Comparison of ENCODE assay signal across 25 cellular contexts in genomic region chr11:116842909-116843308, GRCh38. TPM values are rescaled to one million over a fixed set of nuclear protein-coding genes. Genes with fewer than 3 reads are reported as not detected.
DNase-seq lines count a peak whose midpoint lies in the region; ATAC-seq, FAIRE-seq and TF ChIP-seq lines count a peak whose summit lies in the region.
"Had no signal": no experiment of that assay in that cellular context is flagged by ENCODE, and none has a peak within 500 bp of the region (broad histone marks: within the 10 kb centered on the region; RNA-seq: fewer than 3 reads in every experiment).

No MANE protein-coding gene starts in this region.

- H3K79me2 ChIP-seq in K562 (ENCODE audit: control insufficient read depth, insufficient read depth, low read length), result no peaks in the 10 kb centered on the region

- BruUV-seq in K562 (replicated peaks; lab: Mats Ljungman, UMichigan), result no TSS peak

- no peak overlapping the region for H3K4me3 ChIP-seq in K562
- H3K4me3 ChIP-seq: ascending aorta, esophagus squamous epithelium, tibial nerve had no signal

- H3K4me1 ChIP-seq in K562 (replicated peaks in 1 of 2; ENCODE audit: control insufficient read depth in 2 of 2, insufficient read depth in 2 of 2, low read length in 2 of 2), result peaks cover 7 to 13% of the 10 kb centered on the region in 2 experiments; a peak in 3 of 5 replicates
- H3K4me1 ChIP-seq: ascending aorta, esophagus squamous epithelium had no signal

- H3K27me3 ChIP-seq in K562 (ENCODE audit: control insufficient read depth in 2 of 2, insufficient read depth in 2 of 2, low read length in 2 of 2), result no peaks in the 10 kb centered on the region; a peak in 1 of 5 replicates
- H3K27me3 ChIP-seq: ascending aorta, esophagus squamous epithelium, neutrophil, tibial nerve had no signal

- WGBS in K562 (ENCODE audit: insufficient coverage, low coverage, missing lambda C conversion rate), result 57% methylated on average over 4 of the region's 4 CpGs

- POLR2A ChIA-PET in K562 (lab: Yijun Ruan, JAX), result interaction anchor here (0.5 to 1.0 kb wide), 4 partner anchors 8 to 356 kb away, joined by 3 to 5 read pairs (median 4); no protein-coding TSS in a partner anchor

- ATAC-seq in K562, result no peak
- peak; percentile 4 for ATAC-seq in left lobe of liver
- no peak for ATAC-seq in stimulated activated effector memory CD8-positive, alpha-beta T cell treated with anti-CD3 and anti-CD28 coated beads, Interleukin-12 subunit alpha, Interleukin-12 subunit beta, amount 100 ng/mL, for 72 hours

- intact Hi-C loops in K562 (cut with micrococcal nuclease), result no loop called here

- H3K9ac ChIP-seq in K562 (ENCODE audit: insufficient read depth in 1 of 2, low read depth in 2 of 2, low read length in 2 of 2), result no peak overlapping the region

- TF ChIP-seq EP300 in K562 (IDR thresholded peaks at IDR 0.05; ENCODE audit: low read length), result no peak

- no peak for TF ChIP-seq RAD21 in K562 (CRISPR knock-in tag; conservative IDR thresholded peaks at IDR 0.05 in 1 of 2, IDR thresholded peaks at IDR 0.05 in 1 of 2)

- no peaks in the 10 kb centered on the region for H4K20me1 ChIP-seq in K562 (replicated peaks; ENCODE audit: control insufficient read depth, insufficient read depth, low read length)

- no peaks in the 10 kb centered on the region for H3K9me1 ChIP-seq in K562 (ENCODE audit: control insufficient read depth, insufficient read depth, low read length)

- TF ChIP-seq POLR2A in K562 (conservative IDR thresholded peaks at IDR 0.05), result no peak

- in situ Hi-C loops in K562 (cut with MboI), result no loop called here

- no peak overlapping the region for H2AFZ ChIP-seq in K562 (ENCODE audit: low read depth, low read length)

- H3K9me3 ChIP-seq in K562 (replicated peaks; ENCODE audit: control insufficient read depth, insufficient read depth, low read depth, low read length), result no peaks in the 10 kb centered on the region
- H3K9me3 ChIP-seq: ascending aorta, esophagus squamous epithelium, neutrophil, tibial nerve had no signal

- H3K27ac ChIP-seq in K562 (ENCODE audit: extremely low read depth, low read depth, low read length), result no peak overlapping the region
- H3K27ac ChIP-seq: ascending aorta, esophagus squamous epithelium, neutrophil had no signal

- peaks cover 5% of the 10 kb centered on the region for H3K4me1 Mint-ChIP-seq in stimulated activated effector memory CD8-positive, alpha-beta T cell treated with anti-CD3 and anti-CD28 coated beads, Interleukin-12 subunit alpha, Interleukin-12 subunit beta, amount 100 ng/mL, for 72 hours

- H3K9me3 Mint-ChIP-seq in stimulated activated effector memory CD8-positive, alpha-beta T cell treated with anti-CD3 and anti-CD28 coated beads, Interleukin-12 subunit alpha, Interleukin-12 subunit beta, amount 100 ng/mL, for 72 hours, result no peaks in the 10 kb centered on the region

- no peak for DNase-seq in K562 (ENCODE audit: extremely low read depth in 1 of 4, low spot score in 3 of 4)
- DNase-seq in left lobe of liver (ENCODE audit: low spot score), result no peak
- no peak for DNase-seq in stimulated activated effector memory CD8-positive, alpha-beta T cell treated with anti-CD3 and anti-CD28 coated beads, Interleukin-12 subunit alpha, Interleukin-12 subunit beta, amount 100 ng/mL, for 72 hours (ENCODE audit: low spot score in 2 of 2)
- DNase-seq in NCI-H748 treated with DMSO at 0.1 percent for 48 hours (lab: John Stamatoyannopoulos, UW), result no peak
- no peak for DNase-seq in HuH-7.5 (ENCODE audit: low spot score)
- DNase-seq: activated CD4-positive, alpha-beta T cell treated with anti-CD3 and anti-CD28 coated beads for 48 hours; activated CD8-positive, alpha-beta memory T cell treated with anti-CD3 and anti-CD28 coated beads, Interleukin-2, amount 50 U/mL, for 4 hours; AML-193; DND-41; effector CD8-positive, alpha-beta T cell; esophagus squamous epithelium; left cardiac atrium; MM.1S; NCI-H1436 treated with DMSO at 0.1 percent for 48 hours; NCI-H2171 treated with DMSO at 0.1 percent for 48 hours; NCI-H69; OCI-M1; right cardiac atrium; SHP77 treated with DMSO at 0.1 percent for 48 hours; stimulated activated naive CD4-positive, alpha-beta T cell treated with Interleukin-2 at 50 U/mL for 16 hours had no signal

- H3K36me3 ChIP-seq in K562 (ENCODE audit: control insufficient read depth, insufficient read depth, low read length), result peaks cover 40% of the 10 kb centered on the region; the same call in 2 of the 3 replicates

- no peak overlapping the region for H3K4me3 Mint-ChIP-seq in stimulated activated effector memory CD8-positive, alpha-beta T cell treated with anti-CD3 and anti-CD28 coated beads, Interleukin-12 subunit alpha, Interleukin-12 subunit beta, amount 100 ng/mL, for 72 hours

- H3K36me3 Mint-ChIP-seq in stimulated activated effector memory CD8-positive, alpha-beta T cell treated with anti-CD3 and anti-CD28 coated beads, Interleukin-12 subunit alpha, Interleukin-12 subunit beta, amount 100 ng/mL, for 72 hours, result peaks cover 52% of the 10 kb centered on the region

- TF ChIP-seq CTCF in K562 (IDR thresholded peaks at IDR 0.05 in 2 of 3, conservative IDR thresholded peaks at IDR 0.05 in 1 of 3; ENCODE audit: insufficient read depth in 2 of 3, low read depth in 1 of 3, low read length in 3 of 3), result no peak

- no peak overlapping the region for H3K4me2 ChIP-seq in K562 (ENCODE audit: insufficient read depth, low read length)

- peak overlapping the region; percentile 29 for H3K27ac Mint-ChIP-seq in stimulated activated effector memory CD8-positive, alpha-beta T cell treated with anti-CD3 and anti-CD28 coated beads, Interleukin-12 subunit alpha, Interleukin-12 subunit beta, amount 100 ng/mL, for 72 hours

- CTCF ChIA-PET in K562 (lab: Yijun Ruan, JAX; ENCODE audit: low intra/inter-chr PET ratio), result no interaction called here

- FAIRE-seq in K562 (lab: Jason Lieb, UNC), result no peak
- FAIRE-seq: TTC549 had no signal

RNA-seq across cellular contexts. Expression of gene APOA1, which starts 5.5 kb away (rescaled TPM):
- not detected in 2 replicates for total RNA-seq in K562 (2011; cell fraction: chromatin; rRNA removed; ENCODE audit: low replicate concordance)
- not detected in 2 replicates for total RNA-seq in K562 (2011; cell fraction: nucleolus; rRNA removed)
- total RNA-seq in K562 (2011; cell fraction: nucleoplasm; rRNA removed), result not detected in 2 replicates
- total RNA-seq in K562 (2014; rRNA removed) (not detected in 2 replicates), K562 (2014; rRNA removed; fragmentation: Illumina TruSeq; extraction: Trizol) (not detected in 2 replicates), K562 (2015; rRNA removed; fragmentation: Illumina TruSeq; extraction: Trizol) (not detected in 2 replicates), K562 (2021) (1.8 TPM in 2 replicates), left lobe of liver (9,787 TPM)
- polyA plus RNA-seq in K562 (2011; rRNA removed) (not detected in 2 replicates), K562 (2014; fragmentation: Illumina TruSeq; extraction: Trizol) (not detected in 2 replicates), K562 (2014; fragmentation: Nextera tagmentation; extraction: Ambion mirVana) (not detected), K562 (2014; rRNA removed) (not detected in 2 replicates)
- 0.06 TPM in 1 of 2 replicates, not detected in the other for polyA plus RNA-seq in K562 (2011; cell fraction: cytosol; rRNA removed)
- polyA plus RNA-seq in K562 (2011; cell fraction: nucleus; rRNA removed), result 0.13 and 0.30 TPM in 2 replicates
- 0.14 TPM in 1 of 2 replicates, not detected in the other for polyA plus RNA-seq in K562 (2012)
- not detected in 2 replicates for polyA minus RNA-seq in K562 (2011; rRNA and poly(A)+ RNA removed)
- 7.8 TPM in 1 of 2 replicates, not detected in the other for polyA minus RNA-seq in K562 (2011; cell fraction: cytosol; rRNA and poly(A)+ RNA removed)
- not detected in 2 replicates for polyA minus RNA-seq in K562 (2011; cell fraction: nucleus; rRNA and poly(A)+ RNA removed)
- total RNA-seq: esophagus squamous epithelium, glomerular endothelial cell had no signal

RNA-seq across cellular contexts. Expression of gene APOC3, which starts 13.2 kb away (rescaled TPM):
- total RNA-seq in K562 (2011; cell fraction: chromatin; rRNA removed; ENCODE audit: low replicate concordance), result not detected in 2 replicates
- total RNA-seq in K562 (2011; cell fraction: nucleolus; rRNA removed), result not detected in 2 replicates
- not detected in 2 replicates for total RNA-seq in K562 (2011; cell fraction: nucleoplasm; rRNA removed)
- not detected in 2 replicates for total RNA-seq in K562 (2014; rRNA removed)
- not detected in 2 replicates for total RNA-seq in K562 (2014; rRNA removed; fragmentation: Illumina TruSeq; extraction: Trizol)
- not detected in 2 replicates for total RNA-seq in K562 (2015; rRNA removed; fragmentation: Illumina TruSeq; extraction: Trizol)
- total RNA-seq in K562 (2021), result 1.1 and 1.7 TPM in 2 replicates
- polyA plus RNA-seq in K562 (2011; rRNA removed), result not detected in 2 replicates
- not detected in 2 replicates for polyA plus RNA-seq in K562 (2011; cell fraction: cytosol; rRNA removed)
- polyA plus RNA-seq in K562 (2011; cell fraction: nucleus; rRNA removed), result not detected in 2 replicates
- not detected in 2 replicates for polyA plus RNA-seq in K562 (2012)
- not detected in 2 replicates for polyA plus RNA-seq in K562 (2014; fragmentation: Illumina TruSeq; extraction: Trizol)
- not detected for polyA plus RNA-seq in K562 (2014; fragmentation: Nextera tagmentation; extraction: Ambion mirVana)
- polyA plus RNA-seq in K562 (2014; rRNA removed), result not detected in 2 replicates
- polyA minus RNA-seq in K562 (2011; rRNA and poly(A)+ RNA removed), result not detected in 2 replicates
- not detected in 2 replicates for polyA minus RNA-seq in K562 (2011; cell fraction: cytosol; rRNA and poly(A)+ RNA removed)
- polyA minus RNA-seq in K562 (2011; cell fraction: nucleus; rRNA and poly(A)+ RNA removed), result not detected in 2 replicates
- total RNA-seq in left lobe of liver, result 11,492 TPM
- total RNA-seq: esophagus squamous epithelium, glomerular endothelial cell, left cardiac atrium, tibial nerve had no signal
- polyA plus RNA-seq: right cardiac atrium had no signal

RNA-seq across cellular contexts. Expression of gene APOA4, which starts 19.8 kb away (rescaled TPM):
- total RNA-seq in K562 (2011; cell fraction: chromatin; rRNA removed; ENCODE audit: low replicate concordance), result 0.32 TPM in 1 of 2 replicates, not detected in the other
- not detected in 2 replicates for total RNA-seq in K562 (2011; cell fraction: nucleolus; rRNA removed)
- not detected in 2 replicates for total RNA-seq in K562 (2011; cell fraction: nucleoplasm; rRNA removed)
- total RNA-seq in K562 (2014; rRNA removed) (not detected in 2 replicates), K562 (2014; rRNA removed; fragmentation: Illumina TruSeq; extraction: Trizol) (not detected in 2 replicates), K562 (2015; rRNA removed; fragmentation: Illumina TruSeq; extraction: Trizol) (not detected in 2 replicates), K562 (2021) (not detected in 2 replicates), left lobe of liver (102 TPM)
- polyA plus RNA-seq in K562 (2011; rRNA removed) (not detected in 2 replicates), K562 (2014; fragmentation: Illumina TruSeq; extraction: Trizol) (not detected in 2 replicates), K562 (2014; fragmentation: Nextera tagmentation; extraction: Ambion mirVana) (not detected), K562 (2014; rRNA removed) (0.07 and 0.11 TPM in 2 replicates)
- polyA plus RNA-seq in K562 (2011; cell fraction: cytosol; rRNA removed), result not detected in 2 replicates
- not detected in 2 replicates for polyA plus RNA-seq in K562 (2011; cell fraction: nucleus; rRNA removed)
- polyA plus RNA-seq in K562 (2012), result 0.10 TPM in 1 of 2 replicates, not detected in the other
- not detected in 2 replicates for polyA minus RNA-seq in K562 (2011; rRNA and poly(A)+ RNA removed)
- polyA minus RNA-seq in K562 (2011; cell fraction: cytosol; rRNA and poly(A)+ RNA removed), result not detected in 2 replicates
- polyA minus RNA-seq in K562 (2011; cell fraction: nucleus; rRNA and poly(A)+ RNA removed), result not detected in 2 replicates
- total RNA-seq: esophagus squamous epithelium, glomerular endothelial cell, left cardiac atrium, right cardiac atrium, tibial nerve had no signal

RNA-seq across cellular contexts. Expression of gene APOA5, which starts 51.2 kb away (rescaled TPM):
- total RNA-seq in K562 (2011; cell fraction: chromatin; rRNA removed; ENCODE audit: low replicate concordance), result not detected in 2 replicates
- total RNA-seq in K562 (2011; cell fraction: nucleolus; rRNA removed), result not detected in 2 replicates
- not detected in 2 replicates for total RNA-seq in K562 (2011; cell fraction: nucleoplasm; rRNA removed)
- total RNA-seq in K562 (2014; rRNA removed) (not detected in 2 replicates), K562 (2014; rRNA removed; fragmentation: Illumina TruSeq; extraction: Trizol) (not detected in 2 replicates), K562 (2015; rRNA removed; fragmentation: Illumina TruSeq; extraction: Trizol) (not detected in 2 replicates), K562 (2021) (0.67 TPM in 1 of 2 replicates, not detected in the other), left lobe of liver (757 TPM)
- polyA plus RNA-seq in K562 (2011; rRNA removed) (not detected in 2 replicates), K562 (2014; fragmentation: Illumina TruSeq; extraction: Trizol) (not detected in 2 replicates), K562 (2014; fragmentation: Nextera tagmentation; extraction: Ambion mirVana) (not detected), K562 (2014; rRNA removed) (not detected in 2 replicates)
- polyA plus RNA-seq in K562 (2011; cell fraction: cytosol; rRNA removed), result 0.03 TPM in 1 of 2 replicates, not detected in the other
- not detected in 2 replicates for polyA plus RNA-seq in K562 (2011; cell fraction: nucleus; rRNA removed)
- polyA plus RNA-seq in K562 (2012), result not detected in 2 replicates
- polyA minus RNA-seq in K562 (2011; rRNA and poly(A)+ RNA removed), result not detected in 2 replicates
- not detected in 2 replicates for polyA minus RNA-seq in K562 (2011; cell fraction: cytosol; rRNA and poly(A)+ RNA removed)
- not detected in 2 replicates for polyA minus RNA-seq in K562 (2011; cell fraction: nucleus; rRNA and poly(A)+ RNA removed)
- total RNA-seq: ascending aorta, esophagus squamous epithelium, glomerular endothelial cell, left cardiac atrium, right cardiac atrium, tibial nerve had no signal
- polyA plus RNA-seq: right cardiac atrium had no signal

RNA-seq across cellular contexts. Expression of gene ZPR1, which starts 55.1 kb away (rescaled TPM):
- total RNA-seq in K562 (2011; cell fraction: chromatin; rRNA removed; ENCODE audit: low replicate concordance), result 120 and 142 TPM in 2 replicates
- total RNA-seq in K562 (2011; cell fraction: nucleolus; rRNA removed), result 64.1 and 76.7 TPM in 2 replicates
- 77.9 and 94.5 TPM in 2 replicates for total RNA-seq in K562 (2011; cell fraction: nucleoplasm; rRNA removed)
- total RNA-seq in K562 (2014; rRNA removed) (67.0 and 80.2 TPM in 2 replicates), K562 (2014; rRNA removed; fragmentation: Illumina TruSeq; extraction: Trizol) (94.1 and 104 TPM in 2 replicates), K562 (2015; rRNA removed; fragmentation: Illumina TruSeq; extraction: Trizol) (83.8 and 85.1 TPM in 2 replicates), K562 (2021) (83.8 and 88.6 TPM in 2 replicates), left lobe of liver (53.4 TPM)
- polyA plus RNA-seq in K562 (2011; rRNA removed) (89.3 and 120 TPM in 2 replicates), K562 (2014; fragmentation: Illumina TruSeq; extraction: Trizol) (83.9 and 96.8 TPM in 2 replicates), K562 (2014; fragmentation: Nextera tagmentation; extraction: Ambion mirVana) (10 to 100 TPM; 13.0 to 17.2 TPM), K562 (2014; rRNA removed) (66.3 and 77.5 TPM in 2 replicates)
- polyA plus RNA-seq in K562 (2011; cell fraction: cytosol; rRNA removed), result 55.3 and 65.6 TPM in 2 replicates
- polyA plus RNA-seq in K562 (2011; cell fraction: nucleus; rRNA removed), result 95.7 and 103 TPM in 2 replicates
- 50.1 and 76.2 TPM in 2 replicates for polyA plus RNA-seq in K562 (2012)
- 126 and 135 TPM in 2 replicates for polyA minus RNA-seq in K562 (2011; rRNA and poly(A)+ RNA removed)
- polyA minus RNA-seq in K562 (2011; cell fraction: cytosol; rRNA and poly(A)+ RNA removed), result 63.5 and 68.0 TPM in 2 replicates
- 63.0 and 97.1 TPM in 2 replicates for polyA minus RNA-seq in K562 (2011; cell fraction: nucleus; rRNA and poly(A)+ RNA removed)

Comparison
In these comparisons a context has a peak if more than half of its experiments do, and no peak if none do; other contexts are left out.
1. RNA of gene APOA1, which starts 5.5 kb away (total RNA-seq): 9,787 TPM in left lobe of liver (single experiment); 1.8 TPM in K562; every median in the first group is over 1,000 times any median in the second.
2. RNA of gene APOC3, which starts 13.2 kb away (total RNA-seq): 11,492 TPM in left lobe of liver (single experiment); 1.1 to 1.7 TPM in K562; every median in the first group is over 1,000 times any median in the second.
3. RNA of gene APOA4, which starts 19.8 kb away (total RNA-seq): 102 TPM in left lobe of liver (single experiment); 0.32 TPM in K562; every median in the first group is over 10 times any median in the second.